In genomic region chr21:33698088-33698487, GRCh38 we compare ENCODE assay signal across 16 cellular contexts. TPM values are rescaled to one million over a fixed set of nuclear protein-coding genes. Genes with fewer than 3 reads are reported as not detected.
DNase-seq lines count a peak whose midpoint lies in the region; ATAC-seq, FAIRE-seq and TF ChIP-seq lines count a peak whose summit lies in the region.
"Had no signal": no experiment of that assay in that cellular context is flagged by ENCODE, and none has a peak within 500 bp of the region (broad histone marks: within the 10 kb centered on the region; RNA-seq: fewer than 3 reads in every experiment).

No MANE protein-coding gene starts in this region.

- intact Hi-C loops in Right ventricle myocardium inferior (cut with DNase I) (no loop called here), cardiac septum (cut with DNase I) (no loop called here), left ventricle myocardium inferior (cut with micrococcal nuclease) (no loop called here), HepG2 (cut with micrococcal nuclease; ENCODE audit: unreplicated experiment) (no loop called here), lower lobe of right lung (cut with DNase I) (no loop called here)

- DNase-seq in Right ventricle myocardium inferior (ENCODE audit: missing footprints) (no peak), cardiac septum (ENCODE audit: low spot score) (no peak), left ventricle myocardium inferior (no peak), HepG2 (ENCODE audit: low spot score) (no peak), osteocyte (ENCODE audit: extremely low spot score, unreplicated experiment) (no peak), lower lobe of right lung (no peak), putamen (ENCODE audit: low spot score) (no peak)
- DNase-seq: 8988T; AML-193; CD8-positive, alpha-beta memory T cell; DMS53; GF-D8; HCEC 1CT; HFFc6 had no signal

- H3K4me2 ChIP-seq in HepG2 (ENCODE audit: low read depth, low read length): no peak overlapping the region
- H3K4me2 ChIP-seq: BLaER1 had no signal

- H3K27me3 ChIP-seq in left ventricle myocardium inferior (ENCODE audit: low read depth): no peaks in the 10 kb centered on the region
- H3K27me3 ChIP-seq in HepG2 (ENCODE audit: control insufficient read depth in 1 of 2, insufficient read depth in 2 of 2, low read length in 2 of 2): no peaks in the 10 kb centered on the region
- no peaks in the 10 kb centered on the region for H3K27me3 ChIP-seq in subcutaneous abdominal adipose tissue (ENCODE audit: control insufficient read depth in 5 of 5, insufficient read depth in 4 of 5, low read length in 5 of 5)
- H3K27me3 ChIP-seq in lower lobe of right lung (ENCODE audit: low read depth): no peaks in the 10 kb centered on the region
- H3K27me3 ChIP-seq: BLaER1 had no signal

- peaks cover 5% of the 10 kb centered on the region for H3K4me1 Mint-ChIP-seq in osteocyte (ENCODE audit: unreplicated experiment)
- H3K4me1 Mint-ChIP-seq: CD8-positive, alpha-beta memory T cell had no signal

- H3K4me1 ChIP-seq in left ventricle myocardium inferior (peaks cover 46% of the 10 kb centered on the region), HepG2 (ENCODE audit: insufficient read depth, low read length) (peaks cover 9% of the 10 kb centered on the region; the same call in 1 of the 2 replicates), subcutaneous abdominal adipose tissue (ENCODE audit: control insufficient read depth in 5 of 5, insufficient read depth in 5 of 5, low read length in 5 of 5) (peaks cover 0 to 30% (median 22%) of the 10 kb centered on the region in 5 donors), lower lobe of right lung (peaks cover 5% of the 10 kb centered on the region)
- H3K4me1 ChIP-seq: BLaER1 had no signal

- no peak for TF ChIP-seq POLR2A in HepG2 (IDR thresholded peaks at IDR 0.05; ENCODE audit: insufficient read depth in 1 of 2, low read depth in 2 of 2, low read length in 2 of 2)

- no peak for TF ChIP-seq RAD21 in HepG2 (CRISPR knock-in tag; IDR thresholded peaks at IDR 0.05)

- H3K27me3 Mint-ChIP-seq in osteocyte (ENCODE audit: unreplicated experiment): no peaks in the 10 kb centered on the region

- POLR2A ChIA-PET in HepG2 (lab: Yijun Ruan, JAX): no interaction called here

- no peak overlapping the region for H2AFZ ChIP-seq in HepG2 (ENCODE audit: low read length)

- no peak overlapping the region for H3K4me3 Mint-ChIP-seq in osteocyte (ENCODE audit: unreplicated experiment)
- H3K4me3 Mint-ChIP-seq: CD8-positive, alpha-beta memory T cell had no signal

- WGBS in HepG2 (ENCODE audit: low lambda C conversion rate): 94% methylated on average over 2 of the region's 2 CpGs

- TF ChIP-seq EP300 in HepG2 (IDR thresholded peaks at IDR 0.05; ENCODE audit: low read depth in 2 of 2, low read length in 2 of 2): no peak
- TF ChIP-seq EP300 in HepG2 (CRISPR knock-in tag; IDR thresholded peaks at IDR 0.05; ENCODE audit: borderline replicate concordance): no peak

- H3K4me3 ChIP-seq in left ventricle myocardium inferior (no peak overlapping the region), HepG2 (replicated peaks in 1 of 3; ENCODE audit: insufficient read depth in 1 of 3, low read depth in 2 of 3, low read length in 3 of 3) (no peak overlapping the region), subcutaneous abdominal adipose tissue (ENCODE audit: low read depth in 1 of 5, low read length in 5 of 5) (no peak overlapping the region), lower lobe of right lung (no peak overlapping the region)
- H3K4me3 ChIP-seq: BLaER1 had no signal

- TSS peak; percentile 38 for BruUV-seq in HepG2 (replicated peaks; lab: Mats Ljungman, UMichigan)

- H3K27ac ChIP-seq in left ventricle myocardium inferior (replicated peaks): peak overlapping the region; percentile 63
- no peak overlapping the region for H3K27ac ChIP-seq in HepG2 (ENCODE audit: extremely low read length, insufficient read depth, low read length)
- peak overlapping the region; percentile 52 for H3K27ac ChIP-seq in subcutaneous abdominal adipose tissue (ENCODE audit: low read depth, low read length)
- H3K27ac ChIP-seq in lower lobe of right lung: no peak overlapping the region
- H3K27ac ChIP-seq: BLaER1 had no signal

- FAIRE-seq in HepG2 (lab: Jason Lieb, UNC): no peak

- no peaks in the 10 kb centered on the region; the same call in 1 of the 2 replicates for H4K20me1 ChIP-seq in HepG2 (ENCODE audit: insufficient read depth, low read length)
- H4K20me1 ChIP-seq: BLaER1 had no signal

- no peak overlapping the region for H3K27ac Mint-ChIP-seq in osteocyte (ENCODE audit: unreplicated experiment)
- H3K27ac Mint-ChIP-seq: CD8-positive, alpha-beta memory T cell had no signal

- H3K36me3 Mint-ChIP-seq in osteocyte (ENCODE audit: unreplicated experiment): peaks cover 1% of the 10 kb centered on the region
- H3K36me3 Mint-ChIP-seq: CD8-positive, alpha-beta memory T cell had no signal

- in situ Hi-C loops in HepG2 (cut with HindIII; ENCODE audit: extremely low pct_ligation_motif_present, low pct_unique_long_range_greater_than_20kb): no loop called here

- H3K36me3 ChIP-seq in left ventricle myocardium inferior (no peaks in the 10 kb centered on the region), HepG2 (replicated peaks in 1 of 2; ENCODE audit: control insufficient read depth in 1 of 2, insufficient read depth in 2 of 2, low read length in 2 of 2) (no peaks in the 10 kb centered on the region), subcutaneous abdominal adipose tissue (ENCODE audit: control insufficient read depth in 5 of 5, insufficient read depth in 5 of 5, low read length in 5 of 5) (no peaks in the 10 kb centered on the region), lower lobe of right lung (no peaks in the 10 kb centered on the region)
- H3K36me3 ChIP-seq: BLaER1 had no signal

- peak; percentile 59 for ATAC-seq in Right ventricle myocardium inferior
- ATAC-seq in HepG2: no peak
- no peak for ATAC-seq in lower lobe of right lung

- no peaks in the 10 kb centered on the region for H3K9me3 Mint-ChIP-seq in osteocyte (ENCODE audit: unreplicated experiment)
- H3K9me3 Mint-ChIP-seq: CD8-positive, alpha-beta memory T cell; HFFc6 had no signal

- TF ChIP-seq CTCF in left ventricle myocardium inferior (IDR thresholded peaks at IDR 0.05; ENCODE audit: borderline replicate concordance): no peak
- no peak for TF ChIP-seq CTCF in HepG2 (CRISPR knock-in tag; IDR thresholded peaks at IDR 0.05)
- no peak for TF ChIP-seq CTCF in osteocyte (IDR thresholded peaks at IDR 0.05)
- no peak for TF ChIP-seq CTCF in lower lobe of right lung (IDR thresholded peaks at IDR 0.05)

- H3K9me3 ChIP-seq in left ventricle myocardium inferior (replicated peaks) (no peaks in the 10 kb centered on the region), HepG2 (ENCODE audit: low read length) (no peaks in the 10 kb centered on the region), subcutaneous abdominal adipose tissue (ENCODE audit: control insufficient read depth in 5 of 5, low read length in 5 of 5) (no peaks in the 10 kb centered on the region), lower lobe of right lung (no peaks in the 10 kb centered on the region)
- H3K9me3 ChIP-seq: BLaER1 had no signal

- H3K9ac ChIP-seq in HepG2 (ENCODE audit: insufficient read depth, low read depth, low read length): no peak overlapping the region
- peak overlapping the region in 1 of 5 donors; percentile 5 for H3K9ac ChIP-seq in subcutaneous abdominal adipose tissue (ENCODE audit: low read length in 5 of 5)
- H3K9ac ChIP-seq: BLaER1 had no signal

- CTCF ChIA-PET in HepG2 (lab: Yijun Ruan, JAX; ENCODE audit: low intra/inter-chr PET ratio, low total read pairs): no interaction called here

- peaks cover 20% of the 10 kb centered on the region for H3K79me2 ChIP-seq in HepG2 (ENCODE audit: insufficient read depth, low read length)

RNA-seq across cellular contexts. Expression of gene ITSN1, which starts 55.8 kb away (rescaled TPM):
- 42.5 TPM for total RNA-seq in Right ventricle myocardium inferior
- 25.5 TPM for total RNA-seq in cardiac septum
- total RNA-seq in left ventricle myocardium inferior: 41.9 TPM
- 20.9 and 26.1 TPM in 2 replicates for total RNA-seq in HepG2 (2016; rRNA removed; fragmentation: Illumina TruSeq; extraction: Trizol)
- 7.4 and 8.4 TPM in 2 replicates for total RNA-seq in HepG2 (2016; cell fraction: cytosol; rRNA removed; fragmentation: Illumina TruSeq; extraction: Trizol; ENCODE audit: low read depth)
- total RNA-seq in HepG2 (2016; cell fraction: insoluble cytoplasmic fraction; rRNA removed; fragmentation: Illumina TruSeq; extraction: Trizol): 19.4 and 27.9 TPM in 2 replicates
- 12.5 and 13.9 TPM in 2 replicates for total RNA-seq in HepG2 (2016; cell fraction: membrane; rRNA removed; fragmentation: Illumina TruSeq; extraction: Trizol)
- 28.9 and 34.6 TPM in 2 replicates for total RNA-seq in HepG2 (2016; cell fraction: nucleus; rRNA removed; fragmentation: Illumina TruSeq; extraction: Trizol)
- 32.2 and 33.8 TPM in 2 replicates for polyA plus RNA-seq in HepG2 (2011; rRNA removed)
- 17.7 and 19.5 TPM in 2 replicates for polyA plus RNA-seq in HepG2 (2011; cell fraction: cytosol; rRNA removed)
- polyA plus RNA-seq in HepG2 (2011; cell fraction: nucleus; rRNA removed): 77.2 and 113 TPM in 2 replicates
- polyA plus RNA-seq in HepG2 (2012): 17.9 and 21.0 TPM in 2 replicates
- 2.1 and 2.2 TPM in 2 replicates for polyA plus RNA-seq in HepG2 (2016; cell fraction: cytosol; fragmentation: Illumina TruSeq; extraction: Trizol; ENCODE audit: low read depth)
- 19.9 and 26.2 TPM in 2 replicates for polyA plus RNA-seq in HepG2 (2016; cell fraction: insoluble cytoplasmic fraction; fragmentation: Illumina TruSeq; extraction: Trizol; ENCODE audit: low read depth)
- polyA plus RNA-seq in HepG2 (2016; cell fraction: membrane; fragmentation: Illumina TruSeq; extraction: Trizol; ENCODE audit: low read depth): 5.9 and 7.6 TPM in 2 replicates
- 54.1 and 57.5 TPM in 2 replicates for polyA plus RNA-seq in HepG2 (2016; cell fraction: nucleus; fragmentation: Illumina TruSeq; extraction: Trizol; ENCODE audit: insufficient read depth, low read depth)
- 30.7 and 84.5 TPM in 2 replicates for polyA minus RNA-seq in HepG2 (2011; rRNA and poly(A)+ RNA removed; ENCODE audit: low replicate concordance)
- 12.0 and 17.5 TPM in 2 replicates for polyA minus RNA-seq in HepG2 (2011; cell fraction: cytosol; rRNA and poly(A)+ RNA removed)
- polyA minus RNA-seq in HepG2 (2011; cell fraction: nucleus; rRNA and poly(A)+ RNA removed): 48.5 and 64.6 TPM in 2 replicates
- 44.0 and 49.9 TPM in 2 replicates for total RNA-seq in osteocyte
- 31.4 TPM for total RNA-seq in lower lobe of right lung

RNA-seq across cellular contexts. Expression of gene CRYZL1, which starts 56.5 kb away (rescaled TPM):
- 23.2 TPM for total RNA-seq in Right ventricle myocardium inferior
- total RNA-seq in cardiac septum: 23.0 TPM
- total RNA-seq in left ventricle myocardium inferior: 24.9 TPM
- 20.3 and 25.9 TPM in 2 replicates for total RNA-seq in HepG2 (2016; rRNA removed; fragmentation: Illumina TruSeq; extraction: Trizol)
- 5.2 and 7.4 TPM in 2 replicates for total RNA-seq in HepG2 (2016; cell fraction: cytosol; rRNA removed; fragmentation: Illumina TruSeq; extraction: Trizol; ENCODE audit: low read depth)
- 16.8 and 18.9 TPM in 2 replicates for total RNA-seq in HepG2 (2016; cell fraction: insoluble cytoplasmic fraction; rRNA removed; fragmentation: Illumina TruSeq; extraction: Trizol)
- 8.0 and 10.8 TPM in 2 replicates for total RNA-seq in HepG2 (2016; cell fraction: membrane; rRNA removed; fragmentation: Illumina TruSeq; extraction: Trizol)
- total RNA-seq in HepG2 (2016; cell fraction: nucleus; rRNA removed; fragmentation: Illumina TruSeq; extraction: Trizol): 21.2 and 22.0 TPM in 2 replicates
- polyA plus RNA-seq in HepG2 (2011; rRNA removed): 27.7 and 29.9 TPM in 2 replicates
- 7.0 and 10.2 TPM in 2 replicates for polyA plus RNA-seq in HepG2 (2011; cell fraction: cytosol; rRNA removed)
- polyA plus RNA-seq in HepG2 (2011; cell fraction: nucleus; rRNA removed): 39.4 and 46.1 TPM in 2 replicates
- polyA plus RNA-seq in HepG2 (2012): 19.7 and 20.7 TPM in 2 replicates
- polyA plus RNA-seq in HepG2 (2016; cell fraction: cytosol; fragmentation: Illumina TruSeq; extraction: Trizol; ENCODE audit: low read depth): 5.9 and 7.3 TPM in 2 replicates
- polyA plus RNA-seq in HepG2 (2016; cell fraction: insoluble cytoplasmic fraction; fragmentation: Illumina TruSeq; extraction: Trizol; ENCODE audit: low read depth): 21.3 and 22.3 TPM in 2 replicates
- 5.9 and 6.0 TPM in 2 replicates for polyA plus RNA-seq in HepG2 (2016; cell fraction: membrane; fragmentation: Illumina TruSeq; extraction: Trizol; ENCODE audit: low read depth)
- polyA plus RNA-seq in HepG2 (2016; cell fraction: nucleus; fragmentation: Illumina TruSeq; extraction: Trizol; ENCODE audit: insufficient read depth, low read depth): 28.2 and 41.4 TPM in 2 replicates
- 6.0 and 23.4 TPM in 2 replicates for polyA minus RNA-seq in HepG2 (2011; rRNA and poly(A)+ RNA removed; ENCODE audit: low replicate concordance)
- polyA minus RNA-seq in HepG2 (2011; cell fraction: cytosol; rRNA and poly(A)+ RNA removed): 5.8 and 7.4 TPM in 2 replicates
- polyA minus RNA-seq in HepG2 (2011; cell fraction: nucleus; rRNA and poly(A)+ RNA removed): 58.7 and 70.7 TPM in 2 replicates
- total RNA-seq in osteocyte: 43.6 and 48.2 TPM in 2 replicates
- total RNA-seq in lower lobe of right lung: 29.4 TPM

Comparison
In these comparisons a context has a peak if more than half of its experiments do, and no peak if none do; other contexts are left out.
1. H3K27ac ChIP-seq: peak in left ventricle myocardium inferior (single experiment) and subcutaneous abdominal adipose tissue (single experiment); none in HepG2 (single experiment) and lower lobe of right lung (single experiment).